ENCODE assay signal across 1 cellular context in genomic region chr7:140562921-140563600, GRCh38.
TF ChIP-seq lines count a peak whose summit lies in the region.

No MANE protein-coding gene starts in this region.

TF ChIP-seq in WTC11, 78 proteins besides CTCF, POLR2A, EP300 and RAD21 (continued from another document):
- no peak for TF ChIP-seq SOX15 (CRISPR knock-in tag; IDR thresholded peaks at IDR 0.05)
- TF ChIP-seq NFE2L1 (CRISPR knock-in tag; IDR thresholded peaks at IDR 0.05) = no peak
- no peak for TF ChIP-seq ZNF532 (CRISPR knock-in tag; IDR thresholded peaks at IDR 0.05; ENCODE audit: borderline replicate concordance)
- no peak for TF ChIP-seq ETV6 (CRISPR knock-in tag; IDR thresholded peaks at IDR 0.05)
- TF ChIP-seq ZBTB21 (CRISPR knock-in tag; IDR thresholded peaks at IDR 0.05; ENCODE audit: borderline replicate concordance) = no peak
- no peak for TF ChIP-seq SMAD4 (CRISPR knock-in tag; IDR thresholded peaks at IDR 0.05)
- TF ChIP-seq ZNF425 (CRISPR knock-in tag; conservative IDR thresholded peaks at IDR 0.05) = no peak
- no peak for TF ChIP-seq AR (CRISPR knock-in tag; IDR thresholded peaks at IDR 0.05)
